In the genomic region with DNA sequence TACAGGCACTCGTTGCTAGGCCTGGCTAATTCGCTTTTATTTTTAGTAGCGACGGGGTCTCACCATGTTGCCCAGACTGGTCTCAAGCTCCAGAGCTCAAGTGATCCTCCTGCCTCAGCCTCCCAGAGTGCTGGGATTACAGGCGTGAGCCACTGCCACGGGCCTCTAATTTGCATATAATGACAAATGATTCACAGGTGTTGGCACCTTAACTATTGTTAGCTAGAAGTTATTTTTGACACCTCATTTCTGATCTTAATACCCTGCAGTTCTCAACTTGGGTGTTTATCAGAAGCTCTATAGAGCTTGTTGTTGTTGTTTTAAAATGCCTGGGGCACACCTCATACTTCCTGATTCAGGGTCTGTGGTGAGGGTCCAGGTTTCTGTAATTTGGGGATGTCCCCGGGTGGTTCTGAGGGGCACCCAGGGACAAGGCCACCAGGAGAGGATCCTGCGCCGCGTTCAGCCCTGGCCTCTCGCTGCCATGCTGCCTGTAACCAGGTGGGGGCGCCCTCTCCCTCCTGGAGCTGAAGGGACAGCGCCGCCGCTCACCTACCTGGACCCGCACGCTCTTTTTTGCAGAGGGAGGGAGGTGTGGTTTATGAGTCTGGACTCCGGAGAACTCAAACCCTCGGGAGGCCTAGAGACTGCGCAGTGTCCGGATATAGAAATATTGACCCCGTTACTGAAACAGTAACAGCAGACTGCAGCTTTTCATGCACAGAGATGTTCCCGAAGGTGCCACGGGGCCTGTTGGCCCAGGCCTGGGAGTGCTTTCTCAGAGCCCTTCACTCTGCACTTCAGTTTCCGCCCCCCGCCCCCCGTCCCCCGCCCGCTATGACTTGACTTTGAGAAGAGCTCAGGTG, we compare ENCODE assay signal across 8 cellular contexts. TPM values are rescaled to one million over a fixed set of nuclear protein-coding genes. Genes with fewer than 3 reads are reported as not detected.
DNase-seq lines count a peak whose midpoint lies in the region; TF ChIP-seq lines count a peak whose summit lies in the region.

No MANE protein-coding gene starts in this region.

- no peak overlapping the region for H3K4me2 ChIP-seq in Loucy (ENCODE audit: low read depth, low read length, poor library complexity, severe bottlenecking)

- H3K9me2 ChIP-seq in Loucy (replicated peaks; ENCODE audit: low read depth, low read length) = no peaks in the 10 kb centered on the region

- no peak overlapping the region for H2AFZ ChIP-seq in Loucy (ENCODE audit: low read length)

- no peaks in the 10 kb centered on the region for H4K20me1 ChIP-seq in Loucy (ENCODE audit: insufficient read depth, low read length, poor library complexity, severe bottlenecking)

- no peak for TF ChIP-seq POLR2A in vagina (IDR thresholded peaks at IDR 0.05)

- H3K27ac ChIP-seq in left ventricle myocardium inferior (replicated peaks) = no peak overlapping the region
- no peak overlapping the region for H3K27ac ChIP-seq in vagina

- H3F3A ChIP-seq in Loucy (ENCODE audit: low read depth) = 0 out of 2 replicates have a peak, but pooled peaks cover 2% of the 10 kb centered on the region

- intact Hi-C loops in left ventricle myocardium inferior (cut with micrococcal nuclease) (loop anchor here (5.0 kb wide), 1 partner anchor 134 kb away; a partner anchor contains a TSS), vagina (cut with DNase I) (no loop called here)

- DNase-seq in EL (peak; percentile 56), H4 (ENCODE audit: low spot score) (peak; percentile 38), SW 1271 (lab: John Stamatoyannopoulos, UW) (peak; percentile 1 to 23), adipocyte (ENCODE audit: low read depth) (peak; percentile 76), left ventricle myocardium inferior (peak; percentile 75), putamen (ENCODE audit: low spot score) (peak; percentile 71), vagina (ENCODE audit: extremely low spot score in 2 of 2) (peak in 1 of 2 donors; percentile 83)

- no peaks in the 10 kb centered on the region for H3K79me2 ChIP-seq in Loucy (ENCODE audit: insufficient read depth, low read length)

- no peaks in the 10 kb centered on the region for H3K9me3 ChIP-seq in Loucy (ENCODE audit: insufficient read depth, low read depth, low read length)
- H3K9me3 ChIP-seq in adipocyte (ENCODE audit: control insufficient read depth, low read length) = no peaks in the 10 kb centered on the region
- no peaks in the 10 kb centered on the region for H3K9me3 ChIP-seq in left ventricle myocardium inferior (replicated peaks)
- H3K9me3 ChIP-seq in vagina = no peaks in the 10 kb centered on the region

- no peaks in the 10 kb centered on the region for H3K36me3 ChIP-seq in Loucy (ENCODE audit: insufficient read depth, low read length)
- H3K36me3 ChIP-seq in adipocyte (ENCODE audit: control insufficient read depth, insufficient read depth, low read length, severe bottlenecking) = no peaks in the 10 kb centered on the region
- H3K36me3 ChIP-seq in left ventricle myocardium inferior = no peaks in the 10 kb centered on the region
- no peaks in the 10 kb centered on the region for H3K36me3 ChIP-seq in vagina

- TF ChIP-seq CTCF in Loucy (conservative IDR thresholded peaks at IDR 0.05; ENCODE audit: low read length) (peak; percentile 97), left ventricle myocardium inferior (IDR thresholded peaks at IDR 0.05; ENCODE audit: borderline replicate concordance) (peak; percentile 97), vagina (IDR thresholded peaks at IDR 0.05) (peak; percentile 59 to 72 (median 69))

- H3K4me1 ChIP-seq in Loucy (ENCODE audit: insufficient read depth, low read length, poor library complexity, severe bottlenecking) (peaks cover 24% of the 10 kb centered on the region), adipocyte (ENCODE audit: control insufficient read depth, insufficient read depth, low read length) (no peaks in the 10 kb centered on the region), left ventricle myocardium inferior (peaks cover 11% of the 10 kb centered on the region), vagina (peaks cover 11% of the 10 kb centered on the region)

- H3K9ac ChIP-seq in Loucy (ENCODE audit: low read depth, low read length, poor library complexity, severe bottlenecking) = no peak overlapping the region
- no peak overlapping the region for H3K9ac ChIP-seq in adipocyte (ENCODE audit: low read length)

- H3K27me3 ChIP-seq in Loucy (ENCODE audit: insufficient read depth, low read length, poor library complexity, severe bottlenecking) (no peaks in the 10 kb centered on the region), adipocyte (replicated peaks; ENCODE audit: control insufficient read depth, insufficient read depth, low read length) (peaks cover 27% of the 10 kb centered on the region), left ventricle myocardium inferior (ENCODE audit: low read depth) (peaks cover 7% of the 10 kb centered on the region), vagina (no peaks in the 10 kb centered on the region)

- no peak overlapping the region for H3K4me3 ChIP-seq in Loucy (ENCODE audit: low read length, poor library complexity, severe bottlenecking)
- peak overlapping the region; percentile 36 for H3K4me3 ChIP-seq in adipocyte (ENCODE audit: low read length)
- H3K4me3 ChIP-seq in left ventricle myocardium inferior = peak overlapping the region; percentile 34
- no peak overlapping the region for H3K4me3 ChIP-seq in vagina

RNA-seq across cellular contexts. Expression of a gene that starts 23.0 kb away (rescaled TPM):
- total RNA-seq in H4 (2014; rRNA removed; shearing (Covaris generic)) = 37.0 and 53.1 TPM in 2 replicates
- 0.19 TPM for total RNA-seq in left ventricle myocardium inferior
- 1.7 TPM for total RNA-seq in vagina

Comparison
In these comparisons a context has a peak if more than half of its experiments do, and no peak if none do; other contexts are left out.
1. H3K4me3 ChIP-seq: peak in adipocyte (single experiment) and left ventricle myocardium inferior (single experiment); none in Loucy (single experiment) and vagina (0 of 2).
2. RNA of a gene that starts 23.0 kb away (total RNA-seq): 37.0 to 53.1 TPM in H4; 1.7 TPM in vagina (single experiment) and 0.19 TPM in left ventricle myocardium inferior (single experiment); every median in the first group is over 10 times any median in the second.
3. Peak in every context shown above with its lines, with median percentiles within 50 percentile points of each other: CTCF ChIP-seq.